Comparison of ENCODE assay signal across 1 cellular context in genomic region chrX:1591102-1591862, GRCh38.
TF ChIP-seq lines count a peak whose summit lies in the region.

Gene AKAP17A (plus strand): TSS chrX:1591604. CDS start chrX:1593463, 1,859 bp downstream.

TF ChIP-seq in GM12878, 131 proteins besides CTCF, POLR2A, EP300 and RAD21 (continued from another document):
- peak; percentile 71 for TF ChIP-seq ZBTB11 (CRISPR knock-in tag; IDR thresholded peaks at IDR 0.05)
- peak; percentile 82 for TF ChIP-seq SMARCA5 (IDR thresholded peaks at IDR 0.05)
- TF ChIP-seq NRF1 (conservative IDR thresholded peaks at IDR 0.05; ENCODE audit: low read depth, low read length), result peak; percentile 82
- no peak for TF ChIP-seq ATF3 (IDR thresholded peaks at IDR 0.05; ENCODE audit: borderline replicate concordance, extremely low read depth, low read depth, low read length)
- TF ChIP-seq ZZZ3 (IDR thresholded peaks at IDR 0.05; ENCODE audit: control insufficient read depth, insufficient read length, low read depth), result no peak
- no peak for TF ChIP-seq EZH2 (IDR thresholded peaks at IDR 0.05; ENCODE audit: borderline replicate concordance, control insufficient read depth, low read depth, low read length)
- TF ChIP-seq ZBTB33 (IDR thresholded peaks at IDR 0.05), result no peak
- TF ChIP-seq SKIL (IDR thresholded peaks at IDR 0.05; ENCODE audit: low read depth, poor library complexity, severe bottlenecking), result no peak
- peak; percentile 68 for TF ChIP-seq RUNX3 (IDR thresholded peaks at IDR 0.05; ENCODE audit: low read length)
- TF ChIP-seq CHD2 (IDR thresholded peaks at IDR 0.05; ENCODE audit: borderline replicate concordance, low read depth, low read length), result peak; percentile 80
- TF ChIP-seq RB1 (IDR thresholded peaks at IDR 0.05; ENCODE audit: borderline replicate concordance), result peak; percentile 70; the same call in 1 of the 2 replicates
- no peak for TF ChIP-seq JUND (IDR thresholded peaks at IDR 0.05; ENCODE audit: low read depth, low read length)
- peak; percentile 43 to 66; a peak in 3 of 4 replicates for TF ChIP-seq BHLHE40 (IDR thresholded peaks at IDR 0.05; ENCODE audit: borderline replicate concordance in 1 of 2, low read depth in 2 of 2, low read length in 1 of 2)
- peak; percentile 6; the same call in 1 of the 2 replicates for TF ChIP-seq SREBF1 (IDR thresholded peaks at IDR 0.05; ENCODE audit: low read length)
- TF ChIP-seq SP1 (IDR thresholded peaks at IDR 0.05; ENCODE audit: low read depth, low read length), result peak; percentile 85
- peak; percentile 25; the same call in 1 of the 2 replicates for TF ChIP-seq PKNOX1 (IDR thresholded peaks at IDR 0.05)
- no peak for TF ChIP-seq E2F4 (IDR thresholded peaks at IDR 0.05; ENCODE audit: low read depth, low read length)
- no peak for TF ChIP-seq CBX3 (IDR thresholded peaks at IDR 0.05; ENCODE audit: borderline replicate concordance, low read depth)
- no peak for TF ChIP-seq SMAD5 (IDR thresholded peaks at IDR 0.05; ENCODE audit: low read depth)
- TF ChIP-seq ZBED1 (IDR thresholded peaks at IDR 0.05; ENCODE audit: borderline replicate concordance), result no peak
- no peak for TF ChIP-seq BMI1 (IDR thresholded peaks at IDR 0.05; ENCODE audit: borderline replicate concordance)
- TF ChIP-seq ZNF622 (IDR thresholded peaks at IDR 0.05), result no peak
- no peak for TF ChIP-seq SIN3A (IDR thresholded peaks at IDR 0.05; ENCODE audit: low read depth, low read length)
- peak; percentile 90 for TF ChIP-seq ATF7 (IDR thresholded peaks at IDR 0.05; ENCODE audit: low read depth)
- peak; percentile 70 for TF ChIP-seq E4F1 (IDR thresholded peaks at IDR 0.05; ENCODE audit: borderline replicate concordance, partially characterized antibody)
- peak; percentile 87 for TF ChIP-seq IKZF1 (conservative IDR thresholded peaks at IDR 0.05)
- no peak for TF ChIP-seq SUZ12 (IDR thresholded peaks at IDR 0.05; ENCODE audit: unreplicated experiment)
- 0 out of 2 replicates have a peak, but pooled peaks have one; percentile 21 for TF ChIP-seq CBFB (IDR thresholded peaks at IDR 0.05; ENCODE audit: low read depth)
- 0 out of 2 replicates have a peak, but pooled peaks have one; percentile 19 for TF ChIP-seq REST (IDR thresholded peaks at IDR 0.05; ENCODE audit: low read depth, low read length)
- peak; percentile 77 for TF ChIP-seq KLF5 (IDR thresholded peaks at IDR 0.05; ENCODE audit: partially characterized antibody)
